Comparison of ENCODE assay signal across 10 cellular contexts in genomic region chr12:76880156-76881023, GRCh38. TPM values are rescaled to one million over a fixed set of nuclear protein-coding genes. Genes with fewer than 3 reads are reported as not detected.
DNase-seq lines count a peak whose midpoint lies in the region; ATAC-seq and TF ChIP-seq lines count a peak whose summit lies in the region.
"Had no signal": no experiment of that assay in that cellular context is flagged by ENCODE, and none has a peak within 500 bp of the region (broad histone marks: within the 10 kb centered on the region; RNA-seq: fewer than 3 reads in every experiment).

No MANE protein-coding gene starts in this region.

- no peaks in the 10 kb centered on the region for H3K36me3 ChIP-seq in BLaER1
- H3K36me3 ChIP-seq in osteoblast (ENCODE audit: insufficient read depth, low read length) = no peaks in the 10 kb centered on the region

- H3K79me2 ChIP-seq in osteoblast (ENCODE audit: insufficient read depth, low read length) = no peaks in the 10 kb centered on the region

- H3K9me3 ChIP-seq in BLaER1 (no peaks in the 10 kb centered on the region), osteoblast (ENCODE audit: low read depth, low read length) (no peaks in the 10 kb centered on the region)

- H3K4me3 ChIP-seq in BLaER1 = no peak overlapping the region
- no peak overlapping the region for H3K4me3 ChIP-seq in osteoblast (ENCODE audit: insufficient read depth, low read length)

- no peak for DNase-seq in endothelial cell (ENCODE audit: low spot score)
- no peak for DNase-seq in osteoblast (ENCODE audit: insufficient read length, low spot score, missing footprints)
- DNase-seq in DMS53 (lab: John Stamatoyannopoulos, UW) = no peak
- DNase-seq in NCI-H1417 (lab: John Stamatoyannopoulos, UW) = no peak
- DNase-seq in amygdala (lab: John Stamatoyannopoulos, UW) = no peak
- DNase-seq: cerebellar nuclear complex, DND-41 had no signal

- no peak overlapping the region for H3K9ac ChIP-seq in BLaER1

- H3K9me3 Mint-ChIP-seq in IgD-negative memory B cell (no peaks in the 10 kb centered on the region), endothelial cell (ENCODE audit: unreplicated experiment) (no peaks in the 10 kb centered on the region)

- H3K27ac Mint-ChIP-seq in IgD-negative memory B cell (no peak overlapping the region), endothelial cell (ENCODE audit: unreplicated experiment) (no peak overlapping the region)

- H3K27me3 ChIP-seq in BLaER1 (peaks cover 7% of the 10 kb centered on the region; the same call in 1 of the 2 replicates), osteoblast (ENCODE audit: insufficient read depth, low read length) (no peaks in the 10 kb centered on the region)

- H3K27ac ChIP-seq in BLaER1 (no peak overlapping the region), osteoblast (ENCODE audit: low read depth, low read length) (peak overlapping the region; percentile 86)

- peaks cover 2 to 3% (median 3%) of the 10 kb centered on the region in 3 donors for H3K4me1 Mint-ChIP-seq in IgD-negative memory B cell
- H3K4me1 Mint-ChIP-seq in endothelial cell (ENCODE audit: unreplicated experiment) = peaks cover 35% of the 10 kb centered on the region

- H3K4me3 Mint-ChIP-seq in IgD-negative memory B cell (peak overlapping the region in 3 of 4 donors; percentile 5 to 87 (median 80)), endothelial cell (ENCODE audit: unreplicated experiment) (peak overlapping the region; percentile 42)

- no peak for TF ChIP-seq CTCF in endothelial cell (IDR thresholded peaks at IDR 0.05; ENCODE audit: unreplicated experiment)
- TF ChIP-seq CTCF in osteoblast (IDR thresholded peaks at IDR 0.05; ENCODE audit: extremely low read depth, low read depth, low read length) = no peak

- H3K4me1 ChIP-seq in BLaER1 = peaks cover 28% of the 10 kb centered on the region
- H3K4me1 ChIP-seq in osteoblast (ENCODE audit: insufficient read depth, low read length) = peaks cover 7% of the 10 kb centered on the region

- H3K4me2 ChIP-seq in BLaER1 = peak overlapping the region; percentile 93; the same call in 1 of the 2 replicates
- peak overlapping the region; percentile 94 for H3K4me2 ChIP-seq in osteoblast (ENCODE audit: insufficient read depth, low read length)

- H3K36me3 Mint-ChIP-seq in IgD-negative memory B cell (peaks cover 1% of the 10 kb centered on the region), endothelial cell (ENCODE audit: low read depth, unreplicated experiment) (peaks cover 16% of the 10 kb centered on the region)

- peak overlapping the region; percentile 92 for H2AFZ ChIP-seq in osteoblast (ENCODE audit: low read length)

- H4K20me1 ChIP-seq in BLaER1 (no peaks in the 10 kb centered on the region), osteoblast (ENCODE audit: insufficient read depth, low read length) (no peaks in the 10 kb centered on the region)

- H3K27me3 Mint-ChIP-seq in IgD-negative memory B cell (peaks cover 41% of the 10 kb centered on the region), endothelial cell (ENCODE audit: unreplicated experiment) (peaks cover 2% of the 10 kb centered on the region)

- ATAC-seq in GM21786 (IDR thresholded peaks at IDR 0.05; ENCODE audit: unreplicated experiment) = no peak

RNA-seq across cellular contexts. Expression of gene CSRP2, which starts 1.6 kb away (rescaled TPM):
- polyA plus RNA-seq in IgD-negative memory B cell = 0.09 TPM
- total RNA-seq in endothelial cell (ENCODE audit: unreplicated experiment) (185 TPM), osteoblast (10.0 and 13.4 TPM in 2 replicates)

Comparison
In these comparisons a context has a peak if more than half of its experiments do, and no peak if none do; other contexts are left out.
1. RNA of gene CSRP2, which starts 1.6 kb away (total RNA-seq): 185 TPM in endothelial cell (single experiment); 10.0 to 13.4 TPM in osteoblast; every median in the first group is over 10 times any median in the second.